Comparison of ENCODE assay signal across 1 cellular context in genomic region chr1:192639607-192640368, GRCh38.
TF ChIP-seq lines count a peak whose summit lies in the region.

No MANE protein-coding gene starts in this region.

TF ChIP-seq in WTC11, 78 proteins besides CTCF, POLR2A, EP300 and RAD21 (continued from another document):
- TF ChIP-seq, protein P1, sequence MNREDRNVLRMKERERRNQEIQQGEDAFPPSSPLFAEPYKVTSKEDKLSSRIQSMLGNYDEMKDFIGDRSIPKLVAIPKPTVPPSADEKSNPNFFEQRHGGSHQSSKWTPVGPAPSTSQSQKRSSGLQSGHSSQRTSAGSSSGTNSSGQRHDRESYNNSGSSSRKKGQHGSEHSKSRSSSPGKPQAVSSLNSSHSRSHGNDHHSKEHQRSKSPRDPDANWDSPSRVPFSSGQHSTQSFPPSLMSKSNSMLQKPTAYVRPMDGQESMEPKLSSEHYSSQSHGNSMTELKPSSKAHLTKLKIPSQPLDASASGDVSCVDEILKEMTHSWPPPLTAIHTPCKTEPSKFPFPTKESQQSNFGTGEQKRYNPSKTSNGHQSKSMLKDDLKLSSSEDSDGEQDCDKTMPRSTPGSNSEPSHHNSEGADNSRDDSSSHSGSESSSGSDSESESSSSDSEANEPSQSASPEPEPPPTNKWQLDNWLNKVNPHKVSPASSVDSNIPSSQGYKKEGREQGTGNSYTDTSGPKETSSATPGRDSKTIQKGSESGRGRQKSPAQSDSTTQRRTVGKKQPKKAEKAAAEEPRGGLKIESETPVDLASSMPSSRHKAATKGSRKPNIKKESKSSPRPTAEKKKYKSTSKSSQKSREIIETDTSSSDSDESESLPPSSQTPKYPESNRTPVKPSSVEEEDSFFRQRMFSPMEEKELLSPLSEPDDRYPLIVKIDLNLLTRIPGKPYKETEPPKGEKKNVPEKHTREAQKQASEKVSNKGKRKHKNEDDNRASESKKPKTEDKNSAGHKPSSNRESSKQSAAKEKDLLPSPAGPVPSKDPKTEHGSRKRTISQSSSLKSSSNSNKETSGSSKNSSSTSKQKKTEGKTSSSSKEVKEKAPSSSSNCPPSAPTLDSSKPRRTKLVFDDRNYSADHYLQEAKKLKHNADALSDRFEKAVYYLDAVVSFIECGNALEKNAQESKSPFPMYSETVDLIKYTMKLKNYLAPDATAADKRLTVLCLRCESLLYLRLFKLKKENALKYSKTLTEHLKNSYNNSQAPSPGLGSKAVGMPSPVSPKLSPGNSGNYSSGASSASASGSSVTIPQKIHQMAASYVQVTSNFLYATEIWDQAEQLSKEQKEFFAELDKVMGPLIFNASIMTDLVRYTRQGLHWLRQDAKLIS (CRISPR knock-in tag; IDR thresholded peaks at IDR 0.05; ENCODE audit: borderline replicate concordance), result no peak
TF ChIP-seq in WTC11: peak in this region for 0.
